ENCODE assay signal across 18 cellular contexts in genomic region chr9:124448019-124448418, GRCh38. TPM values are rescaled to one million over a fixed set of nuclear protein-coding genes. Genes with fewer than 3 reads are reported as not detected.
"Had no signal": no experiment of that assay in that cellular context is flagged by ENCODE, and none has a peak within 500 bp of the region (broad histone marks: within the 10 kb centered on the region; RNA-seq: fewer than 3 reads in every experiment).

No MANE protein-coding gene starts in this region.

- H3K4me3 ChIP-seq: hepatocyte, left lung, prostate gland, sigmoid colon had no signal

- H3K4me1 ChIP-seq: prostate gland had no signal

- H3K36me3 ChIP-seq: left lung, prostate gland, sigmoid colon had no signal

- H3K9me3 ChIP-seq: left lung, prostate gland, sigmoid colon had no signal

- ATAC-seq: activated CD8-positive, alpha-beta T cell treated with anti-CD3 and anti-CD28 coated beads, Interleukin-2, amount 10 ng/mL, durations not matched to agents 7 days and 5 days; activated T-cell treated with anti-CD3 and anti-CD28 coated beads, Interleukin-2, amount 50 U/mL, for 72 hours; esophagus mucosa; left lung; natural killer cell; stimulated activated naive CD8-positive, alpha-beta T cell treated with anti-CD3 and anti-CD28 coated beads, Interleukin-15, amount 100 ng/mL, for 72 hours had no signal

- DNase-seq: activated CD4-positive, alpha-beta T cell treated with anti-CD3 and anti-CD28 coated beads, Interleukin-2, amount 10 ng/mL, durations not matched to agents 24 days and 14 days; activated CD4-positive, CD25-positive, alpha-beta regulatory T cell; activated CD8-positive, alpha-beta memory T cell treated with anti-CD3 and anti-CD28 coated beads, Interleukin-2, amount 50 U/mL, for 48 hours; activated CD8-positive, alpha-beta T cell treated with anti-CD3 and anti-CD28 coated beads, Interleukin-2, amount 10 ng/mL, durations not matched to agents 7 days and 5 days; activated naive CD8-positive, alpha-beta T cell treated with anti-CD3 and anti-CD28 coated beads for 36 hours; activated T-cell treated with anti-CD3 and anti-CD28 coated beads, Interleukin-2, amount 50 U/mL, for 72 hours; mesendoderm; natural killer cell; sigmoid colon; stimulated activated CD4-positive, alpha-beta T cell treated with anti-CD3 and anti-CD28 coated beads, Interleukin-1b, Interleukin-23, amount 100 ng/mL, for 48 hours; stimulated activated naive CD8-positive, alpha-beta T cell treated with anti-CD3 and anti-CD28 coated beads, Interleukin-15, amount 100 ng/mL, for 72 hours had no signal

- H3K27ac ChIP-seq: hepatocyte, left lung, prostate gland, sigmoid colon had no signal

RNA-seq across cellular contexts. Expression of gene ADGRD2, which starts 2.2 kb away (rescaled TPM):
- total RNA-seq: activated CD4-positive, alpha-beta T cell treated with anti-CD3 and anti-CD28 coated beads, Interleukin-2, amount 10 ng/mL, durations not matched to agents 24 days and 14 days; activated CD8-positive, alpha-beta T cell treated with anti-CD3 and anti-CD28 coated beads, Interleukin-2, amount 10 ng/mL, durations not matched to agents 7 days and 5 days; activated naive CD8-positive, alpha-beta T cell treated with anti-CD3 and anti-CD28 coated beads for 36 hours; activated T-cell treated with anti-CD3 and anti-CD28 coated beads, Interleukin-2, amount 50 U/mL, for 72 hours; aorta; hepatocyte; left lung; natural killer cell; sigmoid colon had no signal

RNA-seq across cellular contexts. Expression of gene NR5A1, which starts 59.2 kb away (rescaled TPM):
- total RNA-seq: activated CD4-positive, alpha-beta T cell treated with anti-CD3 and anti-CD28 coated beads, Interleukin-2, amount 10 ng/mL, durations not matched to agents 24 days and 14 days; activated CD8-positive, alpha-beta T cell treated with anti-CD3 and anti-CD28 coated beads, Interleukin-2, amount 10 ng/mL, durations not matched to agents 7 days and 5 days; activated naive CD8-positive, alpha-beta T cell treated with anti-CD3 and anti-CD28 coated beads for 36 hours; aorta; esophagus mucosa; natural killer cell; sigmoid colon; temporal lobe; ureter had no signal
